1 cellular context compared by ENCODE assay signal in genomic region chr18:74996055-74996454, GRCh38.
TF ChIP-seq lines count a peak whose summit lies in the region.

No MANE protein-coding gene starts in this region.

TF ChIP-seq in endothelial cell of umbilical vein, 7 proteins besides CTCF, POLR2A, EP300 and RAD21:
- no peak for TF ChIP-seq FOS (IDR thresholded peaks at IDR 0.05; ENCODE audit: borderline replicate concordance, insufficient read depth, low read length)
- TF ChIP-seq MAX (IDR thresholded peaks at IDR 0.05; ENCODE audit: insufficient read depth, insufficient read length): no peak
- no peak for TF ChIP-seq JUN (IDR thresholded peaks at IDR 0.05; ENCODE audit: borderline replicate concordance, insufficient read depth, insufficient read length, low read depth)
- TF ChIP-seq POLR2AphosphoS5 (IDR thresholded peaks at IDR 0.05; ENCODE audit: insufficient read depth, low read depth, low read length): no peak
- TF ChIP-seq GATA2 (IDR thresholded peaks at IDR 0.05; ENCODE audit: insufficient read depth, insufficient read length, low read depth, low read length): no peak
